ENCODE assay signal across 8 cellular contexts in the genomic region with DNA sequence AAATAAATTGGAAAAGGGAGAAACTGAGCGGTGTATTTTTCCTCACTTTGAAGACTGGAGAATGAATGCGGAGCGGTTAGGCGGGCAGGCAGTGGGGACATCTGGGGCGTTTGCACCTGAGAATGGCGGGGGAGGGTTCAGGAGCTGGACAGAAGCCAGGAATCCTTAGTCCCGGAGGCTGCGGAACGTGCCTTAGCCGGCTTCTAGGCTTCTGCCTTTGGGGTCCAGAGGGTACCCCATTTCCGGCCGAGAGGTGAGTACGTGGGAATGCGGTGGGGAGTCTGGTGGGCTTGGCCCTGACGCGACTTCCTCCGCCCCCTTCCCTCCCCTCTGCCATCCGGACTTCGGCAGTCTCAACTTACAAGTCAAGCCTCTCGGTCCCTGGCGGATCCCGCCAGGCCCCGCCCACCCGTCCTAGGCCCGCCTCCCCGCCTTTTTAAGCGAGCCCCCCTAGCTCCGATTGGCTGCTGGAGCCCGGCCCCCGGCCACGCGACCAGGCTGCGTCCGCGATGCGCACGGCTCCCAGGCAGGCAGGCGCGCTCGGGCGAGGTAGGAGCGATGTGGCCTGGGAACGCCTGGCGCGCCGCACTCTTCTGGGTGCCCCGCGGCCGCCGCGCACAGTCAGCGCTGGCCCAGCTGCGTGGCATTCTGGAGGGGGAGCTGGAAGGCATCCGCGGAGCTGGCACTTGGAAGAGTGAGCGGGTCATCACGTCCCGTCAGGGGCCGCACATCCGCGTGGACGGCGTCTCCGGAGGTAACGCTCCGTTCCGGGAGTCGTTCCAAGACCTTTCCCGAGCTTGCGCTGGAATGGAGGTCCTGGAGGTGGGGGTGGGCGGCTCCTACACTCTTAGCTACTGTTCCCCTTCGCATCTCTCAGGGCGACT. TPM values are rescaled to one million over a fixed set of nuclear protein-coding genes. Genes with fewer than 3 reads are reported as not detected.
DNase-seq lines count a peak whose midpoint lies in the region; ATAC-seq and TF ChIP-seq lines count a peak whose summit lies in the region.

A gene (plus strand): TSS at position 525 of the 884 bp plus-strand sequence. CDS start 34 bp downstream, at position 559.

- DNase-seq in NCI-H146 treated with DMSO at 0.1 percent for 48 hours (lab: John Stamatoyannopoulos, UW; ENCODE audit: unreplicated experiment) (peak; percentile 55), T-helper 17 cell (peak; percentile 61 to 78 (median 75)), amniotic epithelial cell (ENCODE audit: low read depth) (peak; percentile 92), heart right ventricle (peak; percentile 94 to 96), posterior vena cava (ENCODE audit: low spot score) (peak; percentile 98), upper lobe of right lung (peak; percentile 98)

- peak; percentile 84 for ATAC-seq in HG02759 (IDR thresholded peaks at IDR 0.05; ENCODE audit: unreplicated experiment)
- peak; percentile 93 for ATAC-seq in T-helper 17 cell
- ATAC-seq in heart right ventricle = peak; percentile 88 to 94 (median 91)
- ATAC-seq in upper lobe of right lung = peak; percentile 93

- TF ChIP-seq POLR2A in GM10847 (IDR thresholded peaks at IDR 0.05; ENCODE audit: extremely low read depth, insufficient read length) = peak; percentile 50

- peak within 1 kb of the TSS; percentile 54 to 85 (median 71) for H3K4me3 ChIP-seq in heart right ventricle
- peak within 1 kb of the TSS; percentile 52 for H3K4me3 ChIP-seq in upper lobe of right lung

- peaks cover 4% of the 10 kb centered on the region for H3K36me3 Mint-ChIP-seq in T-helper 17 cell (ENCODE audit: low read depth)

- no peaks in the 10 kb centered on the region for H3K9me3 ChIP-seq in T-helper 17 cell (ENCODE audit: control insufficient read depth, low read length, poor library complexity, severe bottlenecking)
- H3K9me3 ChIP-seq in heart right ventricle = no peaks in the 10 kb centered on the region
- H3K9me3 ChIP-seq in upper lobe of right lung = no peaks in the 10 kb centered on the region

- peak within 1 kb of the TSS; percentile 84 for H3K4me3 Mint-ChIP-seq in T-helper 17 cell

- WGBS in heart right ventricle, 2 donors = 0 to 1% methylated on average over 73 of the region's 73 CpGs

- H3K27me3 Mint-ChIP-seq in T-helper 17 cell = peaks cover 15% of the 10 kb centered on the region

- peaks cover 20% of the 10 kb centered on the region for H3K4me1 Mint-ChIP-seq in T-helper 17 cell

- H3K4me1 ChIP-seq in heart right ventricle (peaks cover 6 to 58% (median 36%) of the 10 kb centered on the region in 9 donors), upper lobe of right lung (peaks cover 31% of the 10 kb centered on the region)

- intact Hi-C loops in heart right ventricle (cut with DNase I) = loop anchor here in 3 of 10 donors (5.0 to 10.0 kb wide), 2 partner anchors 45 to 53 kb away; no protein-coding TSS in a partner anchor
- intact Hi-C loops in posterior vena cava (cut with DNase I) = no loop called here
- intact Hi-C loops in upper lobe of right lung (cut with DNase I) = no loop called here

- TF ChIP-seq CTCF in heart right ventricle (IDR thresholded peaks at IDR 0.05) (no peak), upper lobe of right lung (IDR thresholded peaks at IDR 0.05) (no peak)

- H3K27ac Mint-ChIP-seq in T-helper 17 cell = peak within 1 kb of the TSS; percentile 61

- H3K27ac ChIP-seq in heart right ventricle (peak within 1 kb of the TSS in 9 of 10 donors; percentile 30 to 96 (median 62)), upper lobe of right lung (no peak within 1 kb of the TSS)

- H3K36me3 ChIP-seq in heart right ventricle (no peaks in the 10 kb centered on the region), upper lobe of right lung (no peaks in the 10 kb centered on the region)

- H3K27me3 ChIP-seq in heart right ventricle (peaks cover 0 to 27% (median 0%) of the 10 kb centered on the region in 7 donors), upper lobe of right lung (no peaks in the 10 kb centered on the region)

RNA-seq across cellular contexts. Expression of the gene that starts here (rescaled TPM):
- total RNA-seq in T-helper 17 cell (1 to 10 TPM in 1 of 2 donors, under 1 TPM in 1; 0.78 to 2.6 TPM), heart right ventricle (10 to 100 TPM; 26.7 to 47.8 (median 41.5) TPM), posterior vena cava (1 to 10 TPM; 3.3 to 6.2 TPM), upper lobe of right lung (8.8 TPM)
- polyA plus RNA-seq in heart right ventricle = 10 to 100 TPM; 29.4 to 63.0 TPM
